ENCODE assay signal across 8 cellular contexts in the genomic region with DNA sequence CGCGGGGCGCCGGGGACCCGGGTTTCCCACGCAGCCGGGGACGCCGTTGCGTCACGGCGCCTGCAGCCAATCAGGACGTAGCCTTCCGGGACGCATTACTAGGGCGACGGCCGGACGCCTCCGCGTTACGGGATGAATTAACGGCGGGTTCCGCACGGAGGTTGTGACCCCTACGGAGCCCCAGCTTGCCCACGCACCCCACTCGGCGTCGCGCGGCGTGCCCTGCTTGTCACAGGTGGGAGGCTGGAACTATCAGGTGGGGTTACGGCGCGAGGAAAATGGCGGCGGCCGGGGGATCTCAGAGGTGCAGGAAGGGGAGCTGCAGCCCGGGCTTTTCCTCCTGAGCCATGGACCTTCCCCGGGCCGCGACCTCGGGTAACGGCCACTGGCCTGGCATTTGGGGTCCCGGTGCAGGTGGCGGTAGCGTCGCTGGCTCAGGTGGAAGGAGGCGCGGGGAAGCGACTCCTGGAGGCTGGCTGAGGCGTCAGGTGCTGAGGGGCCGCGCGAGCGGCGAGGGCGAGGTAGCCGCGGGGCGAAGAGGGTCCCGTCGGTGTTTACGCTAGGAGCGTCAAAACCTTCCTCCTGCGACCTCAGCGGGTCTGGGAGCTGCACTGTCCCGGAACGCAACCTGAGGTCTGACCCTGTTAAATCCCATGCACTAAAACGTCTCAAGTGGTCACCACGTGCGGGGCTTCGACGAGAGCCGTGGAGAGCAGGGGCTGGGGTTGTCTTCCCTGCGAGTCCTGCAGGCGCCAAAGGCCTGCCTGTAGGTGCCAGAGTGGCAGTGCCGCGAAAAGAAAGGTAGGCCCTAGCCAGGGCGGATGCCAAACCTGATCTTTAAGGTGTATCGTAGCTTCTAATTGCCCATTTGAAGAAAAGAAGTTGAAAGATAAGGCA. TPM values are rescaled to one million over a fixed set of nuclear protein-coding genes. Genes with fewer than 3 reads are reported as not detected.
DNase-seq lines count a peak whose midpoint lies in the region; ATAC-seq and TF ChIP-seq lines count a peak whose summit lies in the region.

A gene (plus strand): TSS at position 98 of the 897 bp plus-strand sequence. CDS start 78,345 bp downstream, outside the sequence.

- peaks cover 16% of the 10 kb centered on the region for H3K36me3 Mint-ChIP-seq in activated CD4-positive, alpha-beta T cell treated with anti-CD3 and anti-CD28 coated beads, Interleukin-2, amount 10 ng/mL, durations not matched to agents 24 days and 14 days (ENCODE audit: low read depth)
- peaks cover 9% of the 10 kb centered on the region for H3K36me3 Mint-ChIP-seq in dendritic cell treated with granulocyte-macrophage colony-stimulating factor and Interleukin-4, amounts not matched to agents 40 ng/mL and 50 ng/mL, for 4 days (ENCODE audit: low read depth)

- H3K4me1 Mint-ChIP-seq in activated CD4-positive, alpha-beta T cell treated with anti-CD3 and anti-CD28 coated beads, Interleukin-2, amount 10 ng/mL, durations not matched to agents 24 days and 14 days = peaks cover 26% of the 10 kb centered on the region
- peaks cover 16% of the 10 kb centered on the region for H3K4me1 Mint-ChIP-seq in dendritic cell treated with granulocyte-macrophage colony-stimulating factor and Interleukin-4, amounts not matched to agents 40 ng/mL and 50 ng/mL, for 4 days (ENCODE audit: low read depth)

- H3K27ac Mint-ChIP-seq in activated CD4-positive, alpha-beta T cell treated with anti-CD3 and anti-CD28 coated beads, Interleukin-2, amount 10 ng/mL, durations not matched to agents 24 days and 14 days = peak within 1 kb of the TSS; percentile 97
- H3K27ac Mint-ChIP-seq in dendritic cell treated with granulocyte-macrophage colony-stimulating factor and Interleukin-4, amounts not matched to agents 40 ng/mL and 50 ng/mL, for 4 days = peak within 1 kb of the TSS; percentile 96

- H3K27me3 Mint-ChIP-seq in activated CD4-positive, alpha-beta T cell treated with anti-CD3 and anti-CD28 coated beads, Interleukin-2, amount 10 ng/mL, durations not matched to agents 24 days and 14 days = no peaks in the 10 kb centered on the region
- no peaks in the 10 kb centered on the region for H3K27me3 Mint-ChIP-seq in dendritic cell treated with granulocyte-macrophage colony-stimulating factor and Interleukin-4, amounts not matched to agents 40 ng/mL and 50 ng/mL, for 4 days

- intact Hi-C loops in activated CD4-positive, alpha-beta T cell treated with anti-CD3 and anti-CD28 coated beads, Interleukin-2, amount 10 ng/mL, durations not matched to agents 24 days and 14 days (cut with micrococcal nuclease) = loop anchor here (1.0 to 5.0 kb wide), 4 partner anchors 25 to 213 kb away; no protein-coding TSS in a partner anchor
- intact Hi-C loops in dendritic cell treated with granulocyte-macrophage colony-stimulating factor and Interleukin-4, amounts not matched to agents 40 ng/mL and 50 ng/mL, for 4 days (cut with micrococcal nuclease) = loop anchor here (10.0 kb wide), 1 partner anchor 213 kb away; a partner anchor contains a TSS
- intact Hi-C loops in right lobe of liver (cut with DNase I) = no loop called here

- peak within 1 kb of the TSS; percentile 48 to 58 (median 50) for H3K27ac ChIP-seq in right lobe of liver

- no peaks in the 10 kb centered on the region for H3K27me3 ChIP-seq in right lobe of liver

- 4% methylated on average over 31 of the region's 83 CpGs for WGBS in right lobe of liver (ENCODE audit: insufficient coverage, low coverage, low lambda C conversion rate, missing lambda C conversion rate)

- peak; percentile 96 for ATAC-seq in GM18868 (IDR thresholded peaks at IDR 0.05; ENCODE audit: unreplicated experiment)
- peak; percentile 94 for ATAC-seq in HG03097 (IDR thresholded peaks at IDR 0.05; ENCODE audit: low FRiP score, unreplicated experiment)
- peak; percentile 90 to 93 (median 90) for ATAC-seq in right lobe of liver

- H3K4me3 ChIP-seq in AG10803 (ENCODE audit: low read length) (peak within 1 kb of the TSS; percentile 90), right lobe of liver (peak within 1 kb of the TSS; percentile 59 to 94 (median 86))

- H3K4me1 ChIP-seq in right lobe of liver = peaks cover 0 to 16% (median 7%) of the 10 kb centered on the region in 4 donors

- no peak for TF ChIP-seq POLR2A in right lobe of liver (IDR thresholded peaks at IDR 0.05)

- TF ChIP-seq CTCF in AG10803 (conservative IDR thresholded peaks at IDR 0.05; ENCODE audit: low read length) (peak; percentile 3; the same call in 1 of the 2 replicates), right lobe of liver (IDR thresholded peaks at IDR 0.05) (no peak)

- no peaks in the 10 kb centered on the region for H3K9me3 ChIP-seq in right lobe of liver

- no peaks in the 10 kb centered on the region for H3K36me3 ChIP-seq in right lobe of liver

- no peaks in the 10 kb centered on the region for H3K9me3 Mint-ChIP-seq in activated CD4-positive, alpha-beta T cell treated with anti-CD3 and anti-CD28 coated beads, Interleukin-2, amount 10 ng/mL, durations not matched to agents 24 days and 14 days
- no peaks in the 10 kb centered on the region for H3K9me3 Mint-ChIP-seq in dendritic cell treated with granulocyte-macrophage colony-stimulating factor and Interleukin-4, amounts not matched to agents 40 ng/mL and 50 ng/mL, for 4 days

- peak; percentile 76 for DNase-seq in AG10803 (ENCODE audit: low read depth)
- peak; percentile 75 for DNase-seq in NCI-H460 (ENCODE audit: extremely low read depth, low read depth)
- peak; percentile 97 for DNase-seq in activated CD4-positive, alpha-beta T cell treated with anti-CD3 and anti-CD28 coated beads, Interleukin-2, amount 10 ng/mL, durations not matched to agents 24 days and 14 days
- DNase-seq in right lobe of liver = peak; percentile 84 to 89 (median 87)
- DNase-seq in stimulated activated CD4-positive, alpha-beta T cell treated with anti-CD3 and anti-CD28 coated beads, Interleukin-4, amount 100 ng/mL, for 24 hours = peak; percentile 87

- peak within 1 kb of the TSS; percentile 85 for H3K4me3 Mint-ChIP-seq in activated CD4-positive, alpha-beta T cell treated with anti-CD3 and anti-CD28 coated beads, Interleukin-2, amount 10 ng/mL, durations not matched to agents 24 days and 14 days
- H3K4me3 Mint-ChIP-seq in dendritic cell treated with granulocyte-macrophage colony-stimulating factor and Interleukin-4, amounts not matched to agents 40 ng/mL and 50 ng/mL, for 4 days = peak within 1 kb of the TSS; percentile 93

RNA-seq across cellular contexts. Expression of the gene that starts here (rescaled TPM):
- total RNA-seq in NCI-H460 (2014; rRNA removed; shearing (Covaris generic)) = 37.6 and 43.1 TPM in 2 replicates
- 7.3 and 15.2 TPM in 2 replicates for polyA plus RNA-seq in NCI-H460 (2014; cell fraction: nucleus; rRNA removed)
- total RNA-seq in activated CD4-positive, alpha-beta T cell treated with anti-CD3 and anti-CD28 coated beads, Interleukin-2, amount 10 ng/mL, durations not matched to agents 24 days and 14 days = 31.4 and 34.7 TPM in 2 replicates
- total RNA-seq in right lobe of liver = 10 to 100 TPM; 11.1 to 14.0 (median 12.0) TPM

Comparison
In these comparisons a context has a peak if more than half of its experiments do, and no peak if none do; other contexts are left out.
1. Peak in every context shown above with its lines: DNase-seq, ATAC-seq, H3K4me3 ChIP-seq and H3K27ac ChIP-seq.
2. intact Hi-C loops: an anchor here in activated CD4-positive, alpha-beta T cell treated with anti-CD3 and anti-CD28 coated beads, Interleukin-2, amount 10 ng/mL, durations not matched to agents 24 days and 14 days (1.0 to 5.0 kb wide) and dendritic cell treated with granulocyte-macrophage colony-stimulating factor and Interleukin-4, amounts not matched to agents 40 ng/mL and 50 ng/mL, for 4 days (10.0 kb wide); none called in right lobe of liver.